Comparison of ENCODE assay signal across 1 cellular context in the genomic region with DNA sequence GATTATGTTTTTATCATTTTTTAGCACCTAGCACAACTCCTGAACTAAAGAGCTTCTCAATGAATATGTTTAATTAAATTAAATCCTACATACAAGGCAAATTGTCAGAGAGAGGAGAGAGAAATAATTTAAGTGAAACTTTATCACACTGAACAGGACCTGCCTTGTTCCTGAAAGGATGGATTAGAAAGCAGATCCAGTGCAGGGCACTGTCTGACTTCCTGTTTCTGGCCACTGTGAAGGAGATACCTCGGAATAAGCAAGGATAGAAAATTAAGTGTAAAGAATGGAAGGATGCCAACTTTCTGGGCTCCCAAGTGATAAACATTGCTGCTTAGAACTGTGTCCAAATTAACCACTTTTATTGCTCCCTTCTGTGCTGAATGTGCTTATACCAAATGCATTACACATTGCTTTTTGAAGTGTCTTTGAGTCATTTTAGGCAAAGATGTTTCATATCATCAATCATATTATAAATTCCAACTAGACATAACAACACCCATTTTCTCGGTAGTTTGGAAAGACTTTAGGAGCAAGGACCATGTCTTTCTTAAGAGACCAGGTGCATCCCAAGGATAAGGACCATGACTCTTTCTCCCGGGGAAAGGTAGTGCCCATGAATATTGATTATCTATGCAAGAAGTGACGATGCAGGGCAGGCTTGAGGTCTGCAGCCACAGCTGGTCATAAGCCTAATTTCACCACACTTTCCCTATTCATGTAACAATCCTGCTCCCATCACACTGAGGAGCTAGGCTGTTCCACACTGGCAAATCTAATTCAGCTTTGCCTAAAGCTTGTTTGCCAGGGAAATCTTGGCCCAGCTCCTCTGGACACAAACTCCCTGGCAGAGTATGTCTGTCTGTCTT.
TF ChIP-seq lines count a peak whose summit lies in the region.

No MANE protein-coding gene starts in this region.

TF ChIP-seq in endothelial cell of umbilical vein, 7 proteins besides CTCF, POLR2A, EP300 and RAD21:
- TF ChIP-seq GATA2 (IDR thresholded peaks at IDR 0.05; ENCODE audit: insufficient read depth, insufficient read length, low read depth, low read length): no peak
- no peak for TF ChIP-seq FOS (IDR thresholded peaks at IDR 0.05; ENCODE audit: borderline replicate concordance, insufficient read depth, low read length)
- no peak for TF ChIP-seq POLR2AphosphoS5 (IDR thresholded peaks at IDR 0.05; ENCODE audit: insufficient read depth, low read depth, low read length)
- no peak for TF ChIP-seq JUN (IDR thresholded peaks at IDR 0.05; ENCODE audit: borderline replicate concordance, insufficient read depth, insufficient read length, low read depth)
- TF ChIP-seq, protein P1, sequence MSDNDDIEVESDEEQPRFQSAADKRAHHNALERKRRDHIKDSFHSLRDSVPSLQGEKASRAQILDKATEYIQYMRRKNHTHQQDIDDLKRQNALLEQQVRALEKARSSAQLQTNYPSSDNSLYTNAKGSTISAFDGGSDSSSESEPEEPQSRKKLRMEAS (IDR thresholded peaks at IDR 0.05; ENCODE audit: insufficient read depth, insufficient read length): no peak
- no peak for TF ChIP-seq EZH2 (IDR thresholded peaks at IDR 0.05; ENCODE audit: borderline replicate concordance, low read depth, low read length, severe bottlenecking)
- no peak for TF ChIP-seq MYC (IDR thresholded peaks at IDR 0.05; ENCODE audit: low read depth, low read length)
